ENCODE assay signal across 12 cellular contexts in the genomic region with DNA sequence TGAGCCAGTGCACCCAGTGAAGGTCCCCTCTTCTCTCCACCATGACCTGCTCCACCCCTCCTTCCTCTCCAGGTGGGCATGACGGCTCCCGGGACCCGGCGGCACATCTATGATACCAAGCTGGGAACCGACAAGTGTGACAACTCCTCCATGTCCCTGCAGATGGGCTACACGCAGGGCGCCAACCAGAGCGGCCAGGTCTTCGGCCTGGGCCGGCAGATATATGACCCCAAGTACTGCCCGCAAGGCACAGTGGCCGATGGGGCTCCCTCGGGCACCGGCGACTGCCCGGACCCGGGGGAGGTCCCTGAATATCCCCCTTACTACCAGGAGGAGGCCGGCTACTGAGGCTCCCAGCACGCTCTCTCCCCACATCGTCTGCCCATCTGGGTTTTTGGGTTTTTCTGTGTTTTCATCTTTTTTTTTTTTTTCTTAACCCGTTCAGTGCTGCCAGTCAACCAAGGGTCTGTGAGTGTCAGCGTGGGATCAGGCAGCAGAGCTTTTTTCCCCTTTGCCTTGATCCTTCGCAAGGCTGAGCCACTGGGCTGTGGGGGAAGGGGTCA. TPM values are rescaled to one million over a fixed set of nuclear protein-coding genes. Genes with fewer than 3 reads are reported as not detected.
A peak's percentile ranks its signal among the peaks of the same experiment; 100 is the strongest.
DNase-seq lines count a peak whose midpoint lies in the region; ATAC-seq, FAIRE-seq and TF ChIP-seq lines count a peak whose summit lies in the region.
"Had no signal": no experiment of that assay in that cellular context is flagged by ENCODE, and none has a peak within 500 bp of the region (broad histone marks: within the 10 kb centered on the region; RNA-seq: fewer than 3 reads in every experiment).

No MANE protein-coding gene starts in this region.

- BruUV-seq in Caco-2 (replicated peaks; lab: Mats Ljungman, UMichigan), result no TSS peak

- H3K4me1 Mint-ChIP-seq in Caco-2 (ENCODE audit: low read depth, unreplicated experiment) (no peaks in the 10 kb centered on the region), neural crest cell (peaks cover 27% of the 10 kb centered on the region)
- peaks cover 43% of the 10 kb centered on the region for H3K4me1 Mint-ChIP-seq in activated naive CD8-positive, alpha-beta T cell treated with anti-CD3 and anti-CD28 coated beads, Interleukin-2, amount 50 U/mL, for 24 hours

- CTCF ChIA-PET in Caco-2 (lab: Charles Lee), result no interaction called here

- ATAC-seq in HG02970 (IDR thresholded peaks at IDR 0.05; ENCODE audit: low FRiP score, unreplicated experiment), result peak; percentile 0
- no peak for ATAC-seq in activated naive CD8-positive, alpha-beta T cell treated with anti-CD3 and anti-CD28 coated beads, Interleukin-2, amount 50 U/mL, for 24 hours

- DNase-seq in Caco-2 (no peak), neural crest cell (ENCODE audit: low read depth, low spot score) (no peak), frontal cortex (ENCODE audit: low spot score in 2 of 2) (no peak), occipital lobe (lab: John Stamatoyannopoulos, UW) (no peak), DMS53 (lab: John Stamatoyannopoulos, UW) (no peak)
- DNase-seq in activated naive CD8-positive, alpha-beta T cell treated with anti-CD3 and anti-CD28 coated beads, Interleukin-2, amount 50 U/mL, for 24 hours, result no peak
- no peak for DNase-seq in stimulated activated CD4-positive, alpha-beta T cell treated with anti-CD3 and anti-CD28 coated beads, Interleukin-2, amount 100 ng/mL, for 24 hours
- DNase-seq: NCI-H2081 had no signal

- intact Hi-C loops in Caco-2 (cut with micrococcal nuclease; ENCODE audit: unreplicated experiment), result no loop called here

- H3K9me3 Mint-ChIP-seq in Caco-2 (ENCODE audit: unreplicated experiment) (no peaks in the 10 kb centered on the region), neural crest cell (no peaks in the 10 kb centered on the region)
- H3K9me3 Mint-ChIP-seq in activated naive CD8-positive, alpha-beta T cell treated with anti-CD3 and anti-CD28 coated beads, Interleukin-2, amount 50 U/mL, for 24 hours, result peaks cover 4% of the 10 kb centered on the region

- no peaks in the 10 kb centered on the region for H3K27me3 ChIP-seq in Caco-2 (replicated peaks; ENCODE audit: control insufficient read depth, insufficient read depth, low read length)
- H3K27me3 ChIP-seq: adrenal gland had no signal

- H3K4me1 ChIP-seq in Caco-2, result peaks cover 10% of the 10 kb centered on the region

- H3K36me3 Mint-ChIP-seq in Caco-2 (ENCODE audit: insufficient read depth, unreplicated experiment) (peaks cover 75% of the 10 kb centered on the region), neural crest cell (ENCODE audit: low read depth) (peaks cover 3% of the 10 kb centered on the region)
- H3K36me3 Mint-ChIP-seq in activated naive CD8-positive, alpha-beta T cell treated with anti-CD3 and anti-CD28 coated beads, Interleukin-2, amount 50 U/mL, for 24 hours (ENCODE audit: low read depth), result peaks cover 20% of the 10 kb centered on the region

- H3K36me3 ChIP-seq in Caco-2 (ENCODE audit: control insufficient read depth, insufficient read depth, low read length), result peaks cover 2% of the 10 kb centered on the region

- H3K4me3 Mint-ChIP-seq in Caco-2 (ENCODE audit: unreplicated experiment) (no peak overlapping the region), neural crest cell (peak overlapping the region; percentile 27)
- H3K4me3 Mint-ChIP-seq in activated naive CD8-positive, alpha-beta T cell treated with anti-CD3 and anti-CD28 coated beads, Interleukin-2, amount 50 U/mL, for 24 hours, result peak overlapping the region; percentile 57

- no peak for FAIRE-seq in frontal cortex (lab: Jason Lieb, UNC)

- POLR2A ChIA-PET in Caco-2 (lab: Charles Lee), result interaction anchor here (0.6 kb wide), 1 partner anchor 11 kb away, joined by 3 read pairs; a partner anchor contains a TSS

- H3K27me3 Mint-ChIP-seq in Caco-2 (ENCODE audit: insufficient read depth, unreplicated experiment) (no peaks in the 10 kb centered on the region), neural crest cell (ENCODE audit: low read depth) (no peaks in the 10 kb centered on the region)
- no peaks in the 10 kb centered on the region for H3K27me3 Mint-ChIP-seq in activated naive CD8-positive, alpha-beta T cell treated with anti-CD3 and anti-CD28 coated beads, Interleukin-2, amount 50 U/mL, for 24 hours

- H3K4me3 ChIP-seq in Caco-2 (ENCODE audit: low read depth, low read length), result no peak overlapping the region
- H3K4me3 ChIP-seq: adrenal gland had no signal

- H3K9me3 ChIP-seq in Caco-2, result no peaks in the 10 kb centered on the region
- H3K9me3 ChIP-seq: adrenal gland had no signal

- TF ChIP-seq CTCF in Caco-2 (IDR thresholded peaks at IDR 0.05; ENCODE audit: insufficient read depth in 1 of 2, low read depth in 1 of 2, low read length in 1 of 2, severe bottlenecking in 1 of 2, unreplicated experiment in 1 of 2), result no peak
- no peak for TF ChIP-seq CTCF in neural crest cell (conservative IDR thresholded peaks at IDR 0.05)

- peak overlapping the region; percentile 59 for H3K27ac Mint-ChIP-seq in Caco-2 (ENCODE audit: unreplicated experiment)
- peak overlapping the region; percentile 62 for H3K27ac Mint-ChIP-seq in activated naive CD8-positive, alpha-beta T cell treated with anti-CD3 and anti-CD28 coated beads, Interleukin-2, amount 50 U/mL, for 24 hours
- no peak overlapping the region for H3K27ac Mint-ChIP-seq in neural crest cell (ENCODE audit: unreplicated experiment)

RNA-seq across cellular contexts. Expression of a gene that starts 2.3 kb away (rescaled TPM):
- total RNA-seq in Caco-2 (2022) (43.5 and 45.9 TPM in 2 replicates), neural crest cell (12.8 and 16.3 TPM in 2 replicates), frontal cortex (2.0 TPM), occipital lobe (0.78 TPM)

RNA-seq across cellular contexts. Expression of a gene that starts 11.2 kb away (rescaled TPM):
- 194 and 221 TPM in 2 replicates for total RNA-seq in Caco-2 (2022)
- 140 and 141 TPM in 2 replicates for total RNA-seq in neural crest cell
- 8.2 TPM for total RNA-seq in frontal cortex
- total RNA-seq in occipital lobe, result 9.5 TPM

RNA-seq across cellular contexts. Expression of a gene that starts 16.3 kb away (rescaled TPM):
- total RNA-seq in Caco-2 (2022), result not detected in 2 replicates
- not detected in 2 replicates for total RNA-seq in neural crest cell
- total RNA-seq in frontal cortex, result not detected
- total RNA-seq in occipital lobe, result not detected
- total RNA-seq: adrenal gland; myocyte; T-helper 1 cell treated with Interleukin-12 subunit alpha and Interleukin-12 subunit beta and Interleukin-4 antibody, amounts not matched to agents 30 ng/mL and 1 ng/mL, for 36 hours had no signal

RNA-seq across cellular contexts. Expression of a gene that starts 16.7 kb away (rescaled TPM):
- total RNA-seq in Caco-2 (2022) (148 and 154 TPM in 2 replicates), neural crest cell (164 and 170 TPM in 2 replicates), frontal cortex (29.3 TPM), occipital lobe (33.8 TPM)

RNA-seq across cellular contexts. Expression of a gene that starts 29.3 kb away (rescaled TPM):
- 38.6 and 43.3 TPM in 2 replicates for total RNA-seq in Caco-2 (2022)
- total RNA-seq in neural crest cell, result 1.6 and 1.7 TPM in 2 replicates
- 1.2 TPM for total RNA-seq in frontal cortex
- total RNA-seq in occipital lobe, result 1.7 TPM

Comparison
In these comparisons a context has a peak if more than half of its experiments do, and no peak if none do; other contexts are left out.
1. RNA of a gene that starts 11.2 kb away (total RNA-seq): 194 to 221 TPM in Caco-2 and 140 to 141 TPM in neural crest cell; 9.5 TPM in occipital lobe (single experiment) and 8.2 TPM in frontal cortex (single experiment); every median in the first group is over 10 times any median in the second.